Comparison of ENCODE assay signal across 10 cellular contexts in the genomic region with DNA sequence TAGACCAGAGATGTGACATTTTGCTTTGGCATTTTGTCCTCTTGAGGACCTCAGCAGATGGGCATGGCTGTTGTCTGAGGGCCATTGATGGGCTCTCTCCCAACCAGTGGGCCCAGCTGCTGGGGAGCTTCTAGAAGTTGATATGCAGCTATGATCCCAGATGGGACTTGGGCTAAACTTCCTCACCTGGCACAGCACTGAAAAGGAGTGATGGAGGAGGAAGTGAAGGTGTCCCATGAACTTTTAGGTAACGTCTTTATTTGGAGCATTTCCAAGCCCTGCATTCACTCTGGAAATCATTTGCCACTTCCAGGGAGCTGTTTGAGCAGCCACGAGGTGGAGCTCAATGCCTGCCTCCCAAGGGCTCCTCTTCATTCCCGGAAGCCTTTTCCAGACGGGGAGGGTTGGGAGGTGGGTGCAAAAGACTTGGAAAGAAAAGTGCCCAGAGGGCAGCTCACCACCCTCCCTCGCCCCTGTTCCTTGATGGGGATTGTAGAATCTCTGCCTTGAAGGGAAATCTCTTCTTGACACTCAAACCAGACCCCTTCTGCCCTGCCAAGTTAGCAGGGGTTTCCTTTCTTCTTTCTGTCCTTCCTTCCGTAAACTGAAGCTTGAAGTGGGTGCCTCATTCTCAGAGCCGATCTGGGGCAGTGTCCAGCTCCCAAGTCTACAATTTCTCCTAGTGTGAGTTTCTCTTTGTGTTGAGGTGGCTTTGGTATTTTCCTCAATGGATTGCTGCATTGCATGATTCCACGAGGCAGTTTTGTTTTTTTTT. TPM values are rescaled to one million over a fixed set of nuclear protein-coding genes. Genes with fewer than 3 reads are reported as not detected.
DNase-seq lines count a peak whose midpoint lies in the region; ATAC-seq and TF ChIP-seq lines count a peak whose summit lies in the region.
"Had no signal": no experiment of that assay in that cellular context is flagged by ENCODE, and none has a peak within 500 bp of the region (broad histone marks: within the 10 kb centered on the region; RNA-seq: fewer than 3 reads in every experiment).

No MANE protein-coding gene starts in this region.

- intact Hi-C loops in tibial artery (cut with DNase I; ENCODE audit: low total_unique reads), result no loop called here

- no peaks in the 10 kb centered on the region for H3K9me3 Mint-ChIP-seq in activated T-cell treated with anti-CD3 and anti-CD28 coated beads, Interleukin-2, amount 50 U/mL, for 72 hours
- H3K9me3 Mint-ChIP-seq in activated CD4-positive, alpha-beta memory T cell treated with anti-CD3 and anti-CD28 coated beads, Interleukin-2, amount 10 ng/mL, durations not matched to agents 7 days and 5 days, result no peaks in the 10 kb centered on the region

- H3K4me3 ChIP-seq in AG10803 (ENCODE audit: low read length) (peak overlapping the region; percentile 33), SK-N-MC (peak overlapping the region; percentile 63), kidney epithelial cell (ENCODE audit: low read depth, low read length) (no peak overlapping the region), tibial artery (no peak overlapping the region)
- H3K4me3 ChIP-seq: thyroid gland had no signal

- H3K36me3 ChIP-seq in SK-N-MC (ENCODE audit: insufficient read depth, low read length), result no peaks in the 10 kb centered on the region
- H3K36me3 ChIP-seq in kidney epithelial cell (ENCODE audit: control insufficient read depth, insufficient read depth, low read length), result no peaks in the 10 kb centered on the region
- H3K36me3 ChIP-seq in tibial artery, result no peaks in the 10 kb centered on the region
- H3K36me3 ChIP-seq: thyroid gland had no signal

- no peaks in the 10 kb centered on the region for H3K36me3 Mint-ChIP-seq in activated T-cell treated with anti-CD3 and anti-CD28 coated beads, Interleukin-2, amount 50 U/mL, for 72 hours (ENCODE audit: insufficient read depth in 2 of 2)
- no peaks in the 10 kb centered on the region for H3K36me3 Mint-ChIP-seq in activated CD4-positive, alpha-beta memory T cell treated with anti-CD3 and anti-CD28 coated beads, Interleukin-2, amount 10 ng/mL, durations not matched to agents 7 days and 5 days (ENCODE audit: low read depth)

- no peaks in the 10 kb centered on the region for H3K4me1 Mint-ChIP-seq in activated T-cell treated with anti-CD3 and anti-CD28 coated beads, Interleukin-2, amount 50 U/mL, for 72 hours (ENCODE audit: low read depth)
- no peaks in the 10 kb centered on the region for H3K4me1 Mint-ChIP-seq in activated CD4-positive, alpha-beta memory T cell treated with anti-CD3 and anti-CD28 coated beads, Interleukin-2, amount 10 ng/mL, durations not matched to agents 7 days and 5 days

- no peak overlapping the region for H3K27ac ChIP-seq in SK-N-MC
- no peak overlapping the region for H3K27ac ChIP-seq in tibial artery
- H3K27ac ChIP-seq: thyroid gland had no signal

- H3K9ac ChIP-seq in SK-N-MC (ENCODE audit: insufficient read length), result peak overlapping the region; percentile 57

- H3K4me3 Mint-ChIP-seq in activated T-cell treated with anti-CD3 and anti-CD28 coated beads, Interleukin-2, amount 50 U/mL, for 72 hours, result no peak overlapping the region
- H3K4me3 Mint-ChIP-seq in activated CD4-positive, alpha-beta memory T cell treated with anti-CD3 and anti-CD28 coated beads, Interleukin-2, amount 10 ng/mL, durations not matched to agents 7 days and 5 days, result no peak overlapping the region

- POLR2A ChIA-PET in activated CD4-positive, alpha-beta memory T cell treated with anti-CD3 and anti-CD28 coated beads, Interleukin-2, amount 10 ng/mL, durations not matched to agents 7 days and 5 days (lab: Charles Lee), result interaction anchor here (0.8 to 1.9 kb wide), 2 partner anchors 12 to 87 kb away, joined by 3 to 4 read pairs; no protein-coding TSS in a partner anchor

- H3K9me3 ChIP-seq in SK-N-MC (ENCODE audit: low read depth, low read length) (no peaks in the 10 kb centered on the region), tibial artery (no peaks in the 10 kb centered on the region)
- H3K9me3 ChIP-seq: thyroid gland had no signal

- peaks cover 61% of the 10 kb centered on the region for H3K27me3 Mint-ChIP-seq in activated T-cell treated with anti-CD3 and anti-CD28 coated beads, Interleukin-2, amount 50 U/mL, for 72 hours (ENCODE audit: low read depth)
- H3K27me3 Mint-ChIP-seq in activated CD4-positive, alpha-beta memory T cell treated with anti-CD3 and anti-CD28 coated beads, Interleukin-2, amount 10 ng/mL, durations not matched to agents 7 days and 5 days, result peaks cover 45% of the 10 kb centered on the region

- no peak for ATAC-seq in GM19397 (IDR thresholded peaks at IDR 0.05; ENCODE audit: unreplicated experiment)
- no peak for ATAC-seq in activated T-cell treated with anti-CD3 and anti-CD28 coated beads, Interleukin-2, amount 50 U/mL, for 72 hours (replicated peaks in 1 of 2)

- CTCF ChIA-PET in activated CD4-positive, alpha-beta memory T cell treated with anti-CD3 and anti-CD28 coated beads, Interleukin-2, amount 10 ng/mL, durations not matched to agents 7 days and 5 days (lab: Charles Lee), result interaction anchor here (0.9 to 9.9 kb wide), 6 partner anchors 8 to 97 kb away, joined by 4 to 211 read pairs (median 60); no protein-coding TSS in a partner anchor

- TF ChIP-seq CTCF in AG10803 (conservative IDR thresholded peaks at IDR 0.05; ENCODE audit: low read length), result peak; percentile 49
- peak; percentile 45 for TF ChIP-seq CTCF in kidney epithelial cell (IDR thresholded peaks at IDR 0.05; ENCODE audit: insufficient read depth, low read length, poor library complexity, severe bottlenecking)
- no peak for TF ChIP-seq CTCF in tibial artery (IDR thresholded peaks at IDR 0.05)

- no peak overlapping the region for H3K27ac Mint-ChIP-seq in activated T-cell treated with anti-CD3 and anti-CD28 coated beads, Interleukin-2, amount 50 U/mL, for 72 hours
- H3K27ac Mint-ChIP-seq in activated CD4-positive, alpha-beta memory T cell treated with anti-CD3 and anti-CD28 coated beads, Interleukin-2, amount 10 ng/mL, durations not matched to agents 7 days and 5 days, result no peak overlapping the region

- H3K4me1 ChIP-seq in tibial artery, result no peaks in the 10 kb centered on the region
- H3K4me1 ChIP-seq: thyroid gland had no signal

- H3K27me3 ChIP-seq in kidney epithelial cell (ENCODE audit: control insufficient read depth, insufficient read depth, low read length) (peaks cover 45% of the 10 kb centered on the region), tibial artery (peaks cover 0 to 51% of the 10 kb centered on the region in 2 donors)

- peak; percentile 21 for DNase-seq in AG10803 (ENCODE audit: low read depth)
- DNase-seq in HK-2 (ENCODE audit: unreplicated experiment), result peak; percentile 26
- DNase-seq in SK-N-MC (ENCODE audit: low read depth, low spot score), result no peak
- no peak for DNase-seq in kidney epithelial cell (ENCODE audit: low read depth)
- DNase-seq in tibial artery, result no peak
- DNase-seq in activated T-cell treated with anti-CD3 and anti-CD28 coated beads, Interleukin-2, amount 50 U/mL, for 72 hours, result no peak
- DNase-seq in activated CD4-positive, alpha-beta memory T cell treated with anti-CD3 and anti-CD28 coated beads, Interleukin-2, amount 10 ng/mL, durations not matched to agents 7 days and 5 days, result no peak
- DNase-seq: NCI-H1092, thyroid gland had no signal

RNA-seq across cellular contexts. Expression of a gene that starts 18.1 kb away (rescaled TPM):
- 0.04 TPM in 1 of 2 replicates, not detected in the other for total RNA-seq in kidney epithelial cell
- not detected for total RNA-seq in activated T-cell treated with anti-CD3 and anti-CD28 coated beads, Interleukin-2, amount 50 U/mL, for 72 hours
- not detected for total RNA-seq in activated CD4-positive, alpha-beta memory T cell treated with anti-CD3 and anti-CD28 coated beads, Interleukin-2, amount 10 ng/mL, durations not matched to agents 7 days and 5 days
- total RNA-seq: thyroid gland had no signal

RNA-seq across cellular contexts. Expression of a gene that starts 24.9 kb away (rescaled TPM):
- total RNA-seq in kidney epithelial cell, result not detected in 2 replicates
- total RNA-seq in activated T-cell treated with anti-CD3 and anti-CD28 coated beads, Interleukin-2, amount 50 U/mL, for 72 hours, result not detected
- not detected for total RNA-seq in activated CD4-positive, alpha-beta memory T cell treated with anti-CD3 and anti-CD28 coated beads, Interleukin-2, amount 10 ng/mL, durations not matched to agents 7 days and 5 days

Comparison
In these comparisons a context has a peak if more than half of its experiments do, and no peak if none do; other contexts are left out.
1. DNase-seq: peak in AG10803 (single experiment) and HK-2 (single experiment); none in SK-N-MC (single experiment), kidney epithelial cell (single experiment), tibial artery (0 of 2), activated T-cell treated with anti-CD3 and anti-CD28 coated beads, Interleukin-2, amount 50 U/mL, for 72 hours (0 of 2) and activated CD4-positive, alpha-beta memory T cell treated with anti-CD3 and anti-CD28 coated beads, Interleukin-2, amount 10 ng/mL, durations not matched to agents 7 days and 5 days (single experiment).
2. H3K4me3 ChIP-seq: peak in AG10803 (single experiment) and SK-N-MC (single experiment); none in kidney epithelial cell (single experiment) and tibial artery (0 of 2).
3. CTCF ChIP-seq: peak in AG10803 (single experiment) and kidney epithelial cell (single experiment); none in tibial artery (0 of 2).